ENCODE assay signal across 9 cellular contexts in the genomic region with DNA sequence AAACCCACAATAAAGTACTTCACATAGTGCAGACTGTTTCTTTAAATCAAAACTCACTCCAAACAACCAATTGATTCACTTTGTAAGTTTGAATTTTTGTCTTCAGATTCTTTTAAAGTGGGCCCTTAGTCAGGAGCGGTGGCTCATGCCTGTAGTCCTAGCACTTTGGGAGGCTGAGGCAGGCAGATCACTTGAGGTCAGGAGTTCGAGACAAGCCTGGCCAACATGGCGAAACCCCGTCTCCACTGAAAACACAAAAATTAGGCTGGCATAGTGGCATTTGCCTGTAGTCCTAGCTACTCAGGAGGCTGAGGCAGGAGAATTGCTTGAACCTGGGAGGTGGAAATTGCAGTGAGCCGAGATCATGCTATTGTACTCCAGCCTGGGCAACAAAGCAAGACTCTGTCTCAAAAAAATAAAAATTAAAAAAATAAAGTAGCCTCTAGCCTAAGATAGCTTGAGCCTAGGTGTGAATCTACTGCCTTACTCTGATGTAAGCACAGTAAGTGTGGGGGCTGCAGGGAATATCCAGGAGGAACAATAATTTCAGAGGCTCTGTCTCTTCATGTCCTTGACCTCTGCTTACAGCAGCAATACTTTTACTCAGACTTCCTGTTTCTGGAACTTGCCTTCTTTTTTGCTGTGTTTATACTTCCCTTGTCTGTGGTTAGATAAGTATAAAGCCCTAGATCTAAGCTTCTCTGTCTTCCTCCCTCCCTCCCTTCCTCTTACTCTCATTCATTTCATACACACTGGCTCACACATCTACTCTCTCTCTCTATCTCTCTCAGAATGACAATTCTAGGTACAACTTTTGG. TPM values are rescaled to one million over a fixed set of nuclear protein-coding genes. Genes with fewer than 3 reads are reported as not detected.
DNase-seq lines count a peak whose midpoint lies in the region; TF ChIP-seq lines count a peak whose summit lies in the region.
"Had no signal": no experiment of that assay in that cellular context is flagged by ENCODE, and none has a peak within 500 bp of the region (broad histone marks: within the 10 kb centered on the region; RNA-seq: fewer than 3 reads in every experiment).

A gene with protein sequence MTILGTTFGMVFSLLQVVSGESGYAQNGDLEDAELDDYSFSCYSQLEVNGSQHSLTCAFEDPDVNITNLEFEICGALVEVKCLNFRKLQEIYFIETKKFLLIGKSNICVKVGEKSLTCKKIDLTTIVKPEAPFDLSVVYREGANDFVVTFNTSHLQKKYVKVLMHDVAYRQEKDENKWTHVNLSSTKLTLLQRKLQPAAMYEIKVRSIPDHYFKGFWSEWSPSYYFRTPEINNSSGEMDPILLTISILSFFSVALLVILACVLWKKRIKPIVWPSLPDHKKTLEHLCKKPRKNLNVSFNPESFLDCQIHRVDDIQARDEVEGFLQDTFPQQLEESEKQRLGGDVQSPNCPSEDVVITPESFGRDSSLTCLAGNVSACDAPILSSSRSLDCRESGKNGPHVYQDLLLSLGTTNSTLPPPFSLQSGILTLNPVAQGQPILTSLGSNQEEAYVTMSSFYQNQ (plus strand): TSS at position 706 of the 818 bp plus-strand sequence. CDS start 87 bp downstream, at position 793.

- CTCF ChIA-PET in PC-9 (lab: Charles Lee) (no interaction called here), HEK293T (lab: Yijun Ruan, JAX) (no interaction called here)

- no peaks in the 10 kb centered on the region; the same call in 1 of the 2 replicates for H3K9me3 ChIP-seq in PC-9 (ENCODE audit: insufficient read depth, low read depth)
- H3K9me3 ChIP-seq in effector memory CD4-positive, alpha-beta T cell (ENCODE audit: control insufficient read depth, low read length), result no peaks in the 10 kb centered on the region
- no peaks in the 10 kb centered on the region for H3K9me3 ChIP-seq in suprapubic skin
- no peaks in the 10 kb centered on the region; the same call in 1 of the 2 replicates for H3K9me3 ChIP-seq in SJCRH30 (replicated peaks)

- H3K36me3 ChIP-seq in PC-9 (ENCODE audit: low read depth) (no peaks in the 10 kb centered on the region), suprapubic skin (no peaks in the 10 kb centered on the region), SJCRH30 (no peaks in the 10 kb centered on the region)
- peaks cover 20% of the 10 kb centered on the region for H3K36me3 ChIP-seq in effector memory CD4-positive, alpha-beta T cell (ENCODE audit: control insufficient read depth, insufficient read depth, low read length)

- peaks cover 88% of the 10 kb centered on the region for H3K36me3 Mint-ChIP-seq in activated T-cell treated with anti-CD3 and anti-CD28 coated beads, Interleukin-2, amount 50 U/mL, for 24 hours (ENCODE audit: low read depth)

- H3K9me2 ChIP-seq in PC-9 (ENCODE audit: insufficient read depth), result no peaks in the 10 kb centered on the region

- H3K79me2 ChIP-seq in PC-9 (ENCODE audit: low read depth), result no peaks in the 10 kb centered on the region

- peak; percentile 62 for DNase-seq in activated T-cell treated with anti-CD3 and anti-CD28 coated beads, Interleukin-2, amount 50 U/mL, for 24 hours
- no peak for DNase-seq in activated T-cell treated with anti-CD3 and anti-CD28 coated beads, Interleukin-2, amount 50 U/mL, for 1 hour
- DNase-seq in PC-9, result no peak
- DNase-seq in effector memory CD4-positive, alpha-beta T cell, result no peak
- no peak for DNase-seq in suprapubic skin (ENCODE audit: low spot score in 2 of 2)
- no peak for DNase-seq in HEK293T (ENCODE audit: extremely low spot score)
- DNase-seq in GOT3 (lab: John Stamatoyannopoulos, UW), result no peak
- no peak for DNase-seq in SJCRH30
- DNase-seq: NCI-H1048 had no signal

- peak within 1 kb of the TSS; percentile 92 for H3K4me3 Mint-ChIP-seq in activated T-cell treated with anti-CD3 and anti-CD28 coated beads, Interleukin-2, amount 50 U/mL, for 24 hours

- BruUV-seq in PC-9 (replicated peaks; lab: Mats Ljungman, UMichigan), result no TSS peak

- no peak within 1 kb of the TSS for H3K27ac ChIP-seq in PC-9
- H3K27ac ChIP-seq in effector memory CD4-positive, alpha-beta T cell (ENCODE audit: insufficient read depth, low read length, poor library complexity, severe bottlenecking), result peak within 1 kb of the TSS; percentile 99
- H3K27ac ChIP-seq in suprapubic skin, result peak within 1 kb of the TSS; percentile 31
- H3K27ac ChIP-seq in SJCRH30, result no peak within 1 kb of the TSS

- H3K27me3 Mint-ChIP-seq in activated T-cell treated with anti-CD3 and anti-CD28 coated beads, Interleukin-2, amount 50 U/mL, for 24 hours, result no peaks in the 10 kb centered on the region

- no peaks in the 10 kb centered on the region for H3K9me3 Mint-ChIP-seq in activated T-cell treated with anti-CD3 and anti-CD28 coated beads, Interleukin-2, amount 50 U/mL, for 24 hours

- H3K4me2 ChIP-seq in PC-9, result peak within 1 kb of the TSS; percentile 45

- H2AFZ ChIP-seq in PC-9, result no peak within 1 kb of the TSS; the same call in 1 of the 2 replicates

- peak within 1 kb of the TSS; percentile 100 for H3K27ac Mint-ChIP-seq in activated T-cell treated with anti-CD3 and anti-CD28 coated beads, Interleukin-2, amount 50 U/mL, for 24 hours

- TF ChIP-seq EP300 in suprapubic skin (IDR thresholded peaks at IDR 0.05), result no peak

- no peaks in the 10 kb centered on the region for H4K20me1 ChIP-seq in PC-9 (ENCODE audit: insufficient read depth)

- no peaks in the 10 kb centered on the region for H3K27me3 ChIP-seq in PC-9 (ENCODE audit: insufficient read depth, low read depth)
- H3K27me3 ChIP-seq in effector memory CD4-positive, alpha-beta T cell (replicated peaks; ENCODE audit: control insufficient read depth, insufficient read depth, low read length, poor library complexity, severe bottlenecking), result no peaks in the 10 kb centered on the region
- no peaks in the 10 kb centered on the region for H3K27me3 ChIP-seq in suprapubic skin
- H3K27me3 ChIP-seq in SJCRH30, result no peaks in the 10 kb centered on the region

- no peak for TF ChIP-seq POLR2A in suprapubic skin (IDR thresholded peaks at IDR 0.05)

- H3K4me1 Mint-ChIP-seq in activated T-cell treated with anti-CD3 and anti-CD28 coated beads, Interleukin-2, amount 50 U/mL, for 24 hours (ENCODE audit: low read depth), result peaks cover 94% of the 10 kb centered on the region

- H3K4me1 ChIP-seq in PC-9 (replicated peaks; ENCODE audit: insufficient read depth), result peaks cover 35% of the 10 kb centered on the region
- peaks cover 34% of the 10 kb centered on the region for H3K4me1 ChIP-seq in effector memory CD4-positive, alpha-beta T cell (ENCODE audit: control insufficient read depth, insufficient read depth, low read length, poor library complexity, severe bottlenecking)
- peaks cover 13% of the 10 kb centered on the region for H3K4me1 ChIP-seq in suprapubic skin
- no peaks in the 10 kb centered on the region for H3K4me1 ChIP-seq in SJCRH30

- H3F3A ChIP-seq in PC-9 (ENCODE audit: insufficient read depth, low read depth), result peaks cover 4% of the 10 kb centered on the region; the same call in 1 of the 2 replicates

- TF ChIP-seq CTCF in PC-9 (conservative IDR thresholded peaks at IDR 0.05) (no peak), suprapubic skin (IDR thresholded peaks at IDR 0.05) (no peak)

- WGBS in suprapubic skin, result 91% methylated on average over 5 of the region's 5 CpGs

- POLR2A ChIA-PET in PC-9 (lab: Charles Lee; ENCODE audit: unreplicated experiment) (no interaction called here), HEK293T (lab: Yijun Ruan, JAX) (no interaction called here)

- intact Hi-C loops in PC-9 (cut with micrococcal nuclease; ENCODE audit: unreplicated experiment), result no loop called here

- no peak within 1 kb of the TSS for H3K4me3 ChIP-seq in PC-9
- peak within 1 kb of the TSS; percentile 64 for H3K4me3 ChIP-seq in effector memory CD4-positive, alpha-beta T cell (ENCODE audit: insufficient read depth, low read depth, low read length, poor library complexity, severe bottlenecking)
- peak within 1 kb of the TSS; percentile 8 for H3K4me3 ChIP-seq in suprapubic skin
- no peak within 1 kb of the TSS for H3K4me3 ChIP-seq in SJCRH30

TF ChIP-seq in HEK293T, 16 proteins besides CTCF, POLR2A, EP300 and RAD21:
- TF ChIP-seq SP1 (IDR thresholded peaks at IDR 0.05), result no peak
- no peak for TF ChIP-seq L3MBTL2 (conservative IDR thresholded peaks at IDR 0.05)
- no peak for TF ChIP-seq HDGF (IDR thresholded peaks at IDR 0.05; ENCODE audit: borderline replicate concordance)
TF ChIP-seq in HEK293T: peak in this region for 0.

RNA-seq across cellular contexts. Expression of the gene that starts here (rescaled TPM):
- 0.41 TPM in 1 of 2 replicates, not detected in the other for total RNA-seq in PC-9 (2021)
- 1 to 10 TPM in 3 of 4 donors, under 1 TPM in 1; 0.73 to 7.1 (median 4.2) TPM for total RNA-seq in suprapubic skin
- total RNA-seq in SJCRH30 (2014; rRNA removed; shearing (Covaris generic)), result 0.14 TPM in 1 of 2 replicates, not detected in the other

Comparison
In these comparisons a context has a peak if more than half of its experiments do, and no peak if none do; other contexts are left out.
1. H3K27ac ChIP-seq: peak in effector memory CD4-positive, alpha-beta T cell (single experiment) and suprapubic skin (single experiment); none in PC-9 (single experiment) and SJCRH30 (single experiment).
2. H3K4me3 ChIP-seq: peak in effector memory CD4-positive, alpha-beta T cell (single experiment) and suprapubic skin (single experiment); none in PC-9 (single experiment) and SJCRH30 (single experiment).